22 cellular contexts compared by ENCODE assay signal in the genomic region with DNA sequence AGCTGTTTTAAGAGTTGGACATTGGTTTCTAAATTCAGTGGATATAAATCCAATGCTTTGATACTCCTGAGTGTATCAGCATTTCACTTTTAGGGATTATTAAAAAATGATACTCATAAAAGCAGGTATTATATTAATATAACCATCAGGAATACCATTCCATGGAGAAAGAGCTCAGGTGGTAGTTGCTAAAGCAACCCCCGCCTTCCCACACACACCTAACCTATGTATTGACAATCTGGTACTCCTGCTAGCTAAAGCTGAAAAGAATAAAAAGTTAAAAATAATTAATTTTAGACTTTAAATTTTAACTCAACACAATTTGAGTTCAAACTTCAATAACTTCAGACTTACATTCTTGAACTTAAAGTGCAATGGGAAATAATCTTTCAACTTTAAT.
"Had no signal": no experiment of that assay in that cellular context is flagged by ENCODE, and none has a peak within 500 bp of the region (broad histone marks: within the 10 kb centered on the region; RNA-seq: fewer than 3 reads in every experiment).

No MANE protein-coding gene starts in this region.

- DNase-seq: colonic mucosa; cortex of kidney; dermis blood vessel endothelial cell; dorsolateral prefrontal cortex; effector CD4-positive, alpha-beta T cell; effector CD8-positive, alpha-beta T cell; effector memory CD4-positive, alpha-beta T cell; effector memory CD8-positive, alpha-beta T cell; endodermal cell; erythroblast; esophagus squamous epithelium; foreskin fibroblast; foreskin keratinocyte; foreskin melanocyte; gastrocnemius medialis; glutamatergic neuron; heart left ventricle had no signal

- H3K27me3 ChIP-seq: colonic mucosa, dorsolateral prefrontal cortex, esophagus muscularis mucosa, esophagus squamous epithelium, foreskin keratinocyte, gastrocnemius medialis, gastroesophageal sphincter, heart left ventricle had no signal

- H3K9me3 ChIP-seq: colonic mucosa, esophagus muscularis mucosa, esophagus squamous epithelium, gastrocnemius medialis had no signal

- H3K36me3 ChIP-seq: colonic mucosa, esophagus muscularis mucosa, esophagus squamous epithelium, gastrocnemius medialis, gastroesophageal sphincter, heart left ventricle had no signal

- ATAC-seq: effector memory CD8-positive, alpha-beta T cell; esophagus mucosa; foreskin keratinocyte; gastrocnemius medialis; gastroesophageal sphincter; heart left ventricle had no signal

- H3K4me1 ChIP-seq: colonic mucosa, esophagus muscularis mucosa, esophagus squamous epithelium, foreskin keratinocyte, gastrocnemius medialis, gastroesophageal sphincter, heart left ventricle had no signal

- H3K4me3 ChIP-seq: colonic mucosa, coronary artery, dorsolateral prefrontal cortex, esophagus muscularis mucosa, esophagus squamous epithelium, gastrocnemius medialis, gastroesophageal sphincter, heart left ventricle had no signal

- H3K27ac ChIP-seq: colonic mucosa, coronary artery, dorsolateral prefrontal cortex, epithelial cell of prostate, esophagus muscularis mucosa, esophagus squamous epithelium, foreskin keratinocyte, gastrocnemius medialis, gastroesophageal sphincter, heart left ventricle had no signal
